In the genomic region with DNA sequence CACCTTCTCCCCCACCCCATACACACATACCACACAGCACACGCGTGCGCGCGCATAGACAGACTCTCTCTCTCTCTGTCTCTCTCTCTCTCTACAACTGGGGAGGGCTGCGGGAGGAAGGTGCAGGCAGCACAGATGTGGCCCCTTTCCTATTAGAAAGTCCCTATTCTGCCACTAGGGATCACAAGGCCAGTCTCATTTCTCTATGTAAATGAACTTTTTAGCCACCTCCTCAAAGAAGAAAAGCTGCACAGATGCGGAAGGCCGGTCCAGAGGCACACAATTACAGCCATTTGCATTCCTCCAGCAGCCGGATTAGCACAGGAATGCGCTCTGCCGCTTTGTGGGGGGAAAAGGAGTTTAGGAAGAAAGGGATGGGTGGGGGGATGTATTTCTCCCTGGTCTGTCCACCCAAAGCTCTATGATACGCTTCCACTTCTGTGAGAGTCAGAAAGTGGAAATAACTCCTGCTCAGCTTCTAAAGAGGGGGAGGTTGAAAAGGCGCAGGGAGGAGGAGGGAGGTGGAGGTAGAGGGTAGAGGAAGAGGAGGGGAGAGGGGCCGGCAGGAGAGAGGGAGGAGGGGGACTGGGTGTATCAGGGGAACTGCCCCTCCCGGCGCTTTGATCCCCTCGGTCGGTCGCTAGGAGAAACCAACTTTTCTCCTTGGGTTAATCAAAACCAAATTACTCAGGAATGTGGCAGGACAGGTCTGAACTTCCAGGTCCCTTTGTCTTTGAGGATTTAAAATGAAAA, we compare ENCODE assay signal across 10 cellular contexts. TPM values are rescaled to one million over a fixed set of nuclear protein-coding genes. Genes with fewer than 3 reads are reported as not detected.
DNase-seq lines count a peak whose midpoint lies in the region; ATAC-seq and TF ChIP-seq lines count a peak whose summit lies in the region.
"Had no signal": no experiment of that assay in that cellular context is flagged by ENCODE, and none has a peak within 500 bp of the region (broad histone marks: within the 10 kb centered on the region; RNA-seq: fewer than 3 reads in every experiment).

No MANE protein-coding gene starts in this region.

- 64 to 76% (median 67%) methylated on average over 18 to 19 of the region's 19 CpGs for WGBS in adrenal gland, 4 donors

- peaks cover 27% of the 10 kb centered on the region for H3K27me3 Mint-ChIP-seq in dendritic cell treated with granulocyte-macrophage colony-stimulating factor and Interleukin-4, amounts not matched to agents 40 ng/mL and 50 ng/mL, for 4 days
- peaks cover 24 to 43% of the 10 kb centered on the region in 2 donors for H3K27me3 Mint-ChIP-seq in stimulated activated naive B cell treated with anti-CD40 and anti-IgM and Interleukin-4, amounts not matched to agents 10 μg/mL and 1 μg/mL and 100 μg/mL, for 72 hours

- no peaks in the 10 kb centered on the region for H3K9me3 Mint-ChIP-seq in dendritic cell treated with granulocyte-macrophage colony-stimulating factor and Interleukin-4, amounts not matched to agents 40 ng/mL and 50 ng/mL, for 4 days
- no peaks in the 10 kb centered on the region for H3K9me3 Mint-ChIP-seq in stimulated activated naive B cell treated with anti-CD40 and anti-IgM and Interleukin-4, amounts not matched to agents 10 μg/mL and 1 μg/mL and 100 μg/mL, for 72 hours
- H3K9me3 Mint-ChIP-seq: T-helper 1 cell treated with Interleukin-12 subunit alpha and Interleukin-12 subunit beta and Interleukin-4 antibody, amounts not matched to agents 30 μg/mL and 1 μg/mL, for 36 hours had no signal

- peak; percentile 77 for ATAC-seq in HG02938 (IDR thresholded peaks at IDR 0.05; ENCODE audit: unreplicated experiment)
- peak; percentile 80 to 88 for ATAC-seq in stimulated activated naive B cell treated with anti-CD40 and anti-IgM and Interleukin-4, amounts not matched to agents 10 μg/mL and 1 μg/mL and 100 μg/mL, for 72 hours (replicated peaks)

- peaks cover 13 to 39% of the 10 kb centered on the region in 2 donors for H3K4me1 ChIP-seq in adrenal gland (replicated peaks in 1 of 2)

- H3K27ac Mint-ChIP-seq in dendritic cell treated with granulocyte-macrophage colony-stimulating factor and Interleukin-4, amounts not matched to agents 40 ng/mL and 50 ng/mL, for 4 days = peak overlapping the region; percentile 56
- H3K27ac Mint-ChIP-seq in stimulated activated naive B cell treated with anti-CD40 and anti-IgM and Interleukin-4, amounts not matched to agents 10 μg/mL and 1 μg/mL and 100 μg/mL, for 72 hours = peak overlapping the region; percentile 79
- H3K27ac Mint-ChIP-seq: T-helper 1 cell treated with Interleukin-12 subunit alpha and Interleukin-12 subunit beta and Interleukin-4 antibody, amounts not matched to agents 30 μg/mL and 1 μg/mL, for 36 hours had no signal

- H3K9me3 ChIP-seq in adrenal gland (replicated peaks in 1 of 3) = no peaks in the 10 kb centered on the region

- H3K27ac ChIP-seq in adrenal gland = no peak overlapping the region
- H3K27ac ChIP-seq: 22Rv1 had no signal

- peak in 1 of 6 experiments; percentile 9 for TF ChIP-seq CTCF in adrenal gland (IDR thresholded peaks at IDR 0.05)

- peaks cover 70% of the 10 kb centered on the region for H3K4me1 Mint-ChIP-seq in dendritic cell treated with granulocyte-macrophage colony-stimulating factor and Interleukin-4, amounts not matched to agents 40 ng/mL and 50 ng/mL, for 4 days (ENCODE audit: low read depth)
- H3K4me1 Mint-ChIP-seq in stimulated activated naive B cell treated with anti-CD40 and anti-IgM and Interleukin-4, amounts not matched to agents 10 μg/mL and 1 μg/mL and 100 μg/mL, for 72 hours = peaks cover 51 to 67% of the 10 kb centered on the region in 2 donors

- peak overlapping the region; percentile 30 for H3K4me3 Mint-ChIP-seq in dendritic cell treated with granulocyte-macrophage colony-stimulating factor and Interleukin-4, amounts not matched to agents 40 ng/mL and 50 ng/mL, for 4 days
- peak overlapping the region; percentile 72 to 76 for H3K4me3 Mint-ChIP-seq in stimulated activated naive B cell treated with anti-CD40 and anti-IgM and Interleukin-4, amounts not matched to agents 10 μg/mL and 1 μg/mL and 100 μg/mL, for 72 hours
- H3K4me3 Mint-ChIP-seq: T-helper 1 cell treated with Interleukin-12 subunit alpha and Interleukin-12 subunit beta and Interleukin-4 antibody, amounts not matched to agents 30 μg/mL and 1 μg/mL, for 36 hours had no signal

- TF ChIP-seq POLR2A in adrenal gland (IDR thresholded peaks at IDR 0.05) = no peak

- H3K36me3 ChIP-seq in adrenal gland (replicated peaks in 1 of 2) = no peaks in the 10 kb centered on the region

- no peaks in the 10 kb centered on the region for H3K27me3 ChIP-seq in adrenal gland

- DNase-seq in DMS 273 (lab: John Stamatoyannopoulos, UW; ENCODE audit: unreplicated experiment) (peak; percentile 51), DMS 273 treated with DMSO at 0.1 percent for 48 hours (lab: John Stamatoyannopoulos, UW) (no peak), NCI-H2029 (lab: John Stamatoyannopoulos, UW) (no peak), adrenal gland (no peak)
- peak; percentile 50 for DNase-seq in stimulated activated naive B cell treated with anti-CD40 and anti-IgM and Interleukin-4, amounts not matched to agents 10 μg/mL and 1 μg/mL and 100 μg/mL, for 72 hours
- no peak for DNase-seq in stimulated activated CD4-positive, alpha-beta T cell treated with anti-CD3 and anti-CD28 coated beads, Interleukin-15, amount 100 ng/mL, for 24 hours

- H3K4me3 ChIP-seq in adrenal gland = no peak overlapping the region

- no peaks in the 10 kb centered on the region for H3K36me3 Mint-ChIP-seq in dendritic cell treated with granulocyte-macrophage colony-stimulating factor and Interleukin-4, amounts not matched to agents 40 ng/mL and 50 ng/mL, for 4 days (ENCODE audit: low read depth)
- H3K36me3 Mint-ChIP-seq in stimulated activated naive B cell treated with anti-CD40 and anti-IgM and Interleukin-4, amounts not matched to agents 10 μg/mL and 1 μg/mL and 100 μg/mL, for 72 hours = peaks cover 0 to 3% of the 10 kb centered on the region in 2 donors

- intact Hi-C loops in dendritic cell treated with granulocyte-macrophage colony-stimulating factor and Interleukin-4, amounts not matched to agents 40 ng/mL and 50 ng/mL, for 4 days (cut with micrococcal nuclease) = loop anchor here (5.0 kb wide), 1 partner anchor 161 kb away; no protein-coding TSS in a partner anchor
- intact Hi-C loops in adrenal gland (cut with DNase I) = no loop called here

RNA-seq across cellular contexts. Expression of gene ZFHX3, which starts 11.7 kb away (rescaled TPM):
- total RNA-seq in adrenal gland = 10 to 100 TPM; 16.8 to 31.6 (median 21.7) TPM
- 10 to 100 TPM in 1 of 3 donors, 1 to 10 TPM in 2; 2.4 to 11.2 (median 9.4) TPM for polyA plus RNA-seq in adrenal gland

Comparison
In these comparisons a context has a peak if more than half of its experiments do, and no peak if none do; other contexts are left out.
1. DNase-seq: peak in DMS 273 (single experiment) and stimulated activated naive B cell treated with anti-CD40 and anti-IgM and Interleukin-4, amounts not matched to agents 10 μg/mL and 1 μg/mL and 100 μg/mL, for 72 hours (single experiment); none in DMS 273 treated with DMSO at 0.1 percent for 48 hours (single experiment), NCI-H2029 (single experiment), stimulated activated CD4-positive, alpha-beta T cell treated with anti-CD3 and anti-CD28 coated beads, Interleukin-15, amount 100 ng/mL, for 24 hours (single experiment) and adrenal gland (0 of 7).